Comparison of ENCODE assay signal across 29 cellular contexts in the genomic region with DNA sequence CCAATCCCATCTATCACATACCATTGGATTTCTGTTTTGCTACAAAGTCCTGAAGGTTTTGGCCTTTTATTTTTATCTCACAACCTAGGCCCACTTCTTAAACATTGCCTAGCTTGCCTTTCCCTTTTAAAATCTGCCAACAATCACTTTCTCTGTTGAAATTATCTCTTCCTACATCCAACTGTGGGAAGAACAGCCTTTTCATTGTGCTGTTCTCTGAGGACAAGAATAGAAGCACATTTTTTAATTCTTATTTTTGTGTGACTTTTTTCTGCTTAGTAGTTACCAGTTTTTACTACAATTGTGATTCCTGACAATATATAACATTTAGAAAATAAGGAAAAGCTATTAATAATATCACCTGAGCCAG.
"Had no signal": no experiment of that assay in that cellular context is flagged by ENCODE, and none has a peak within 500 bp of the region (broad histone marks: within the 10 kb centered on the region; RNA-seq: fewer than 3 reads in every experiment).

No MANE protein-coding gene starts in this region.

- H3K27ac ChIP-seq: brain microvascular endothelial cell, coronary artery, gastrocnemius medialis had no signal

- H3K27me3 ChIP-seq: brain microvascular endothelial cell, dorsolateral prefrontal cortex, gastrocnemius medialis had no signal

- H3K36me3 Mint-ChIP-seq: activated naive CD4-positive, alpha-beta T cell treated with anti-CD3 and anti-CD28 coated beads, Interleukin-2, amount 10 ng/mL, durations not matched to agents 7 days and 5 days; activated naive CD4-positive, alpha-beta T cell treated with anti-CD3 and anti-CD28 coated beads, Interleukin-2, amount 50 U/mL, for 72 hours; activated naive CD8-positive, alpha-beta T cell treated with anti-CD3 and anti-CD28 coated beads, Interleukin-2, amount 10 ng/mL, durations not matched to agents 7 days and 5 days had no signal

- H3K4me3 ChIP-seq: coronary artery, dorsolateral prefrontal cortex, gastrocnemius medialis had no signal

- H3K4me1 Mint-ChIP-seq: activated CD4-positive, alpha-beta memory T cell treated with anti-CD3 and anti-CD28 coated beads, Interleukin-2, amount 10 ng/mL, durations not matched to agents 7 days and 5 days; activated CD4-positive, alpha-beta T cell treated with anti-CD3 and anti-CD28 coated beads for 36 hours; activated CD4-positive, alpha-beta T cell treated with anti-CD3 and anti-CD28 coated beads, Interleukin-2, amount 10 ng/mL, durations not matched to agents 7 days and 5 days; activated naive CD4-positive, alpha-beta T cell treated with anti-CD3 and anti-CD28 coated beads, Interleukin-2, amount 10 ng/mL, durations not matched to agents 7 days and 5 days; activated naive CD8-positive, alpha-beta T cell treated with anti-CD3 and anti-CD28 coated beads, Interleukin-2, amount 10 ng/mL, durations not matched to agents 7 days and 5 days; central memory CD8-positive, alpha-beta T cell; endodermal cell; T-helper 17 cell had no signal

- H3K27ac Mint-ChIP-seq: activated CD4-positive, alpha-beta memory T cell treated with anti-CD3 and anti-CD28 coated beads, Interleukin-2, amount 10 ng/mL, durations not matched to agents 7 days and 5 days; activated CD4-positive, alpha-beta T cell treated with anti-CD3 and anti-CD28 coated beads for 36 hours; activated CD4-positive, alpha-beta T cell treated with anti-CD3 and anti-CD28 coated beads, Interleukin-2, amount 10 ng/mL, durations not matched to agents 7 days and 5 days; activated naive CD4-positive, alpha-beta T cell treated with anti-CD3 and anti-CD28 coated beads, Interleukin-2, amount 10 ng/mL, durations not matched to agents 7 days and 5 days; activated naive CD4-positive, alpha-beta T cell treated with anti-CD3 and anti-CD28 coated beads, Interleukin-2, amount 50 U/mL, for 72 hours; activated naive CD8-positive, alpha-beta T cell treated with anti-CD3 and anti-CD28 coated beads, Interleukin-2, amount 10 ng/mL, durations not matched to agents 7 days and 5 days; activated T-cell treated with anti-CD3 and anti-CD28 coated beads, Interleukin-2, amount 50 U/mL, for 24 hours; activated T-cell treated with anti-CD3 and anti-CD28 coated beads, Interleukin-2, amount 50 U/mL, for 72 hours; dendritic cell treated with granulocyte-macrophage colony-stimulating factor and Interleukin-4, amounts not matched to agents 40 ng/mL and 50 ng/mL, for 4 days; endodermal cell; T-helper 17 cell; T-helper 2 cell treated with Interferon-gamma antibody and Interleukin-4, amounts not matched to agents 5 μg/mL and 100 μg/mL, for 36 hours had no signal

- H3K4me3 Mint-ChIP-seq: activated CD4-positive, alpha-beta memory T cell treated with anti-CD3 and anti-CD28 coated beads, Interleukin-2, amount 10 ng/mL, durations not matched to agents 7 days and 5 days; activated CD4-positive, alpha-beta T cell treated with anti-CD3 and anti-CD28 coated beads for 36 hours; activated CD4-positive, alpha-beta T cell treated with anti-CD3 and anti-CD28 coated beads, Interleukin-2, amount 10 ng/mL, durations not matched to agents 7 days and 5 days; activated naive CD4-positive, alpha-beta T cell treated with anti-CD3 and anti-CD28 coated beads, Interleukin-2, amount 10 ng/mL, durations not matched to agents 7 days and 5 days; activated naive CD8-positive, alpha-beta T cell treated with anti-CD3 and anti-CD28 coated beads, Interleukin-2, amount 10 ng/mL, durations not matched to agents 7 days and 5 days; activated T-cell treated with anti-CD3 and anti-CD28 coated beads, Interleukin-2, amount 50 U/mL, for 24 hours; activated T-cell treated with anti-CD3 and anti-CD28 coated beads, Interleukin-2, amount 50 U/mL, for 72 hours; central memory CD8-positive, alpha-beta T cell; dendritic cell treated with granulocyte-macrophage colony-stimulating factor and Interleukin-4, amounts not matched to agents 40 ng/mL and 50 ng/mL, for 4 days; endodermal cell; T-helper 17 cell; T-helper 2 cell treated with Interferon-gamma antibody and Interleukin-4, amounts not matched to agents 5 μg/mL and 100 μg/mL, for 36 hours had no signal

- H3K27me3 Mint-ChIP-seq: activated CD4-positive, alpha-beta memory T cell treated with anti-CD3 and anti-CD28 coated beads, Interleukin-2, amount 10 ng/mL, durations not matched to agents 7 days and 5 days; activated CD4-positive, alpha-beta T cell treated with anti-CD3 and anti-CD28 coated beads for 36 hours; activated CD4-positive, alpha-beta T cell treated with anti-CD3 and anti-CD28 coated beads, Interleukin-2, amount 10 ng/mL, durations not matched to agents 7 days and 5 days; activated naive CD4-positive, alpha-beta T cell treated with anti-CD3 and anti-CD28 coated beads, Interleukin-2, amount 10 ng/mL, durations not matched to agents 7 days and 5 days; activated naive CD8-positive, alpha-beta T cell treated with anti-CD3 and anti-CD28 coated beads, Interleukin-2, amount 10 ng/mL, durations not matched to agents 7 days and 5 days; activated T-cell treated with anti-CD3 and anti-CD28 coated beads, Interleukin-2, amount 50 U/mL, for 24 hours; central memory CD8-positive, alpha-beta T cell; dendritic cell treated with granulocyte-macrophage colony-stimulating factor and Interleukin-4, amounts not matched to agents 40 ng/mL and 50 ng/mL, for 4 days; T-helper 17 cell had no signal

- H3K4me1 ChIP-seq: gastrocnemius medialis had no signal

- H3K9me3 Mint-ChIP-seq: activated naive CD8-positive, alpha-beta T cell treated with anti-CD3 and anti-CD28 coated beads, Interleukin-2, amount 10 ng/mL, durations not matched to agents 7 days and 5 days; endodermal cell had no signal

- H3K9me3 ChIP-seq: gastrocnemius medialis had no signal

- H3K36me3 ChIP-seq: brain microvascular endothelial cell, gastrocnemius medialis had no signal

- DNase-seq: activated CD4-positive, alpha-beta memory T cell treated with anti-CD3 and anti-CD28 coated beads, Interleukin-2, amount 10 ng/mL, durations not matched to agents 7 days and 5 days; activated CD4-positive, alpha-beta T cell treated with anti-CD3 and anti-CD28 coated beads for 36 hours; activated CD4-positive, alpha-beta T cell treated with anti-CD3 and anti-CD28 coated beads, Interleukin-2, amount 10 ng/mL, durations not matched to agents 7 days and 5 days; activated CD4-positive, alpha-beta T cell treated with anti-CD3 and anti-CD28 coated beads, Interleukin-2, amount 50 U/mL, for 4 hours; activated CD4-positive, CD25-positive, alpha-beta regulatory T cell; activated CD4-positive, CD25-positive, alpha-beta regulatory T cell treated with anti-CD3 and anti-CD28 coated beads, Interleukin-2, amount 50 U/mL, for 72 hours; activated CD8-positive, alpha-beta memory T cell treated with anti-CD3 and anti-CD28 coated beads, Interleukin-2, amount 50 U/mL, for 48 hours; activated gamma-delta T cell; activated naive CD4-positive, alpha-beta T cell; activated naive CD4-positive, alpha-beta T cell treated with anti-CD3 and anti-CD28 coated beads, Interleukin-2, amount 10 ng/mL, durations not matched to agents 7 days and 5 days; activated naive CD8-positive, alpha-beta T cell treated with anti-CD3 and anti-CD28 coated beads, Interleukin-2, amount 10 ng/mL, durations not matched to agents 7 days and 5 days; activated T-cell treated with anti-CD3 and anti-CD28 coated beads for 4 hours; activated T-cell treated with anti-CD3 and anti-CD28 coated beads, Interleukin-2, amount 50 U/mL, for 24 hours; activated T-cell treated with anti-CD3 and anti-CD28 coated beads, Interleukin-2, amount 50 U/mL, for 72 hours; amniotic stem cell; anterior cingulate cortex; dorsolateral prefrontal cortex; effector memory CD4-positive, alpha-beta T cell; endodermal cell; gastrocnemius medialis; T-helper 1 cell; T-helper 17 cell; T1000 had no signal
